1 cellular context compared by ENCODE assay signal in genomic region chr1:219189942-219190341, GRCh38.
TF ChIP-seq lines count a peak whose summit lies in the region.

No MANE protein-coding gene starts in this region.

TF ChIP-seq in SK-N-SH, 30 proteins besides CTCF, POLR2A, EP300 and RAD21 (continued from another document):
- TF ChIP-seq REST (IDR thresholded peaks at IDR 0.05; ENCODE audit: low read depth, low read length) (no peak), ELF1 (IDR thresholded peaks at IDR 0.05) (no peak), SIN3A (IDR thresholded peaks at IDR 0.05; ENCODE audit: borderline replicate concordance, low read depth, low read length) (no peak), NFIC (IDR thresholded peaks at IDR 0.05; ENCODE audit: borderline replicate concordance) (no peak), ZBTB33 (IDR thresholded peaks at IDR 0.05; ENCODE audit: borderline replicate concordance, low read depth) (no peak), YY1 (IDR thresholded peaks at IDR 0.05; ENCODE audit: low read depth) (no peak), FOXJ3 (CRISPR knock-in tag; IDR thresholded peaks at IDR 0.05) (no peak), TAF1 (IDR thresholded peaks at IDR 0.05; ENCODE audit: borderline replicate concordance, low read depth, low read length) (no peak), RCOR1 (IDR thresholded peaks at IDR 0.05; ENCODE audit: low read length) (no peak), TCF12 (IDR thresholded peaks at IDR 0.05) (no peak)
TF ChIP-seq in SK-N-SH: peak in this region for 0.
